In the genomic region with DNA sequence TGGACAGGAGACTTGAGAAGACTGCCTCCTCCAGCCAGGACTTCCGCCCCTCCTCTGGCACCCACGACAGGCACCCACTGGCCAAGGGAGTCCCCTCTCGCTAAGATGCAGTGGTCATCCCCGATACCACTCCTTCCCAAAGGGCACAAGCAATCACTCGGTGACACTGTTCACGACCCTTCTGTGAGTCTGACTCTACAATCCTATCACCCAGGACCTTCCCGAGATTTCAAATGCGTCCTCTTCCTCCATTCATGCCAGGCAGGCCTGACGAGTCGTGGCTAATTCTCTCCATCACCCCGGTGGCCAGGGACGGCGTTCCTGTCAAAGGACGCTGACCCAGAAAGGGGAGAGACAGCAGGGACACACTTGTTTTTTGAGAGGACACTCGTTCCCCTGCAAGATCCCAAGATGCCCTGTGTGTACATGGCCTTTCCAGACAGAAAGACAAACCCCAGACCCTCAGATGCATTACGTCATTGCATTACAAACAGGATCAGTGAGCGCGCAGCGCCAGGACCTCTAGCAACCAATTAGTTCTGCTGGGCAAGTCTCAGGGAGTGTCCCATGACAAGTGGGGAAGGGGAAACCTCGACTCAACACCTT, we compare ENCODE assay signal across 16 cellular contexts. TPM values are rescaled to one million over a fixed set of nuclear protein-coding genes. Genes with fewer than 3 reads are reported as not detected.
DNase-seq lines count a peak whose midpoint lies in the region; ATAC-seq and TF ChIP-seq lines count a peak whose summit lies in the region.
"Had no signal": no experiment of that assay in that cellular context is flagged by ENCODE, and none has a peak within 500 bp of the region (broad histone marks: within the 10 kb centered on the region; RNA-seq: fewer than 3 reads in every experiment).

No MANE protein-coding gene starts in this region.

- TF ChIP-seq CTCF in GM23338 (conservative IDR thresholded peaks at IDR 0.05; ENCODE audit: low read depth in 2 of 2), result no peak
- TF ChIP-seq CTCF in fibroblast of villous mesenchyme (IDR thresholded peaks at IDR 0.05; ENCODE audit: insufficient read depth, low read depth, low read length), result no peak
- TF ChIP-seq CTCF in nephron progenitor cell (IDR thresholded peaks at IDR 0.05), result no peak

- H3K9ac ChIP-seq in BLaER1 treated with 17β-estradiol and CSF1 and Interleukin-3, amounts not matched to agents 10 nM and 100 nM, result peak overlapping the region in 2 of 11 experiments; percentile 22 to 24; a peak in 1 of 22 replicates

- peaks cover 0 to 46% (median 20%) of the 10 kb centered on the region in 11 experiments; a peak in 16 of 22 replicates for H3K36me3 ChIP-seq in BLaER1 treated with 17β-estradiol and CSF1 and Interleukin-3, amounts not matched to agents 10 nM and 100 nM
- H3K36me3 ChIP-seq in GM23338 (ENCODE audit: insufficient read depth), result no peaks in the 10 kb centered on the region
- H3K36me3 ChIP-seq in effector memory CD4-positive, alpha-beta T cell (ENCODE audit: control insufficient read depth, insufficient read depth, low read length), result peaks cover 3% of the 10 kb centered on the region

- H3F3A ChIP-seq in GM23338 (replicated peaks; ENCODE audit: low read depth), result no peaks in the 10 kb centered on the region

- H3K27me3 Mint-ChIP-seq in GM23338 (ENCODE audit: insufficient read depth, low read depth, poor library complexity) (no peaks in the 10 kb centered on the region), nephron progenitor cell (ENCODE audit: low read depth, poor library complexity) (peaks cover 6% of the 10 kb centered on the region)
- H3K27me3 Mint-ChIP-seq: activated CD4-positive, alpha-beta T cell treated with anti-CD3 and anti-CD28 coated beads, Interleukin-2, amount 10 ng/mL, durations not matched to agents 24 days and 14 days; memory B cell had no signal

- no peak for ATAC-seq in GM23338
- ATAC-seq in HG02571 (IDR thresholded peaks at IDR 0.05; ENCODE audit: unreplicated experiment), result no peak

- peaks cover 87% of the 10 kb centered on the region for H3K79me2 ChIP-seq in GM23338 (replicated peaks; ENCODE audit: insufficient read depth)

- no peak overlapping the region for H3K4me3 ChIP-seq in BLaER1 treated with 17β-estradiol and CSF1 and Interleukin-3, amounts not matched to agents 10 nM and 100 nM
- H3K4me3 ChIP-seq in GM23338, result no peak overlapping the region
- no peak overlapping the region for H3K4me3 ChIP-seq in fibroblast of villous mesenchyme (ENCODE audit: low read depth, low read length)
- H3K4me3 ChIP-seq in effector memory CD4-positive, alpha-beta T cell (ENCODE audit: insufficient read depth, low read depth, low read length, poor library complexity, severe bottlenecking), result no peak overlapping the region
- H3K4me3 ChIP-seq: hepatocyte, tibial artery had no signal

- H3K27ac ChIP-seq in BLaER1 treated with 17β-estradiol and CSF1 and Interleukin-3, amounts not matched to agents 10 nM and 100 nM, result no peak overlapping the region
- no peak overlapping the region for H3K27ac ChIP-seq in GM23338 (ENCODE audit: low read depth)
- H3K27ac ChIP-seq in effector memory CD4-positive, alpha-beta T cell (ENCODE audit: insufficient read depth, low read length, poor library complexity, severe bottlenecking), result no peak overlapping the region
- H3K27ac ChIP-seq: hepatocyte, tibial artery had no signal

- DNase-seq in GM23338 (ENCODE audit: low spot score) (no peak), fibroblast of villous mesenchyme (ENCODE audit: low read depth) (peak; percentile 62), nephron progenitor cell (no peak), NCI-H2029 (lab: John Stamatoyannopoulos, UW) (no peak)
- no peak for DNase-seq in effector memory CD4-positive, alpha-beta T cell
- DNase-seq: activated CD4-positive, alpha-beta T cell treated with anti-CD3 and anti-CD28 coated beads, Interleukin-2, amount 10 ng/mL, durations not matched to agents 24 days and 14 days; activated naive CD4-positive, alpha-beta T cell treated with anti-CD3 and anti-CD28 coated beads, Interleukin-2, amount 50 U/mL, for 16 hours; COR-L47; KBM-7; NCI-H2029 treated with DMSO at 0.1 percent for 48 hours; NCI-H446; tibial artery had no signal

- H3K4me3 Mint-ChIP-seq in GM23338 (no peak overlapping the region), nephron progenitor cell (no peak overlapping the region)
- H3K4me3 Mint-ChIP-seq: activated CD4-positive, alpha-beta T cell treated with anti-CD3 and anti-CD28 coated beads, Interleukin-2, amount 10 ng/mL, durations not matched to agents 24 days and 14 days; memory B cell had no signal

- H3K27ac Mint-ChIP-seq in GM23338 (peak overlapping the region; percentile 7; the same call in 1 of the 2 replicates), nephron progenitor cell (peak overlapping the region; percentile 89)
- H3K27ac Mint-ChIP-seq: activated CD4-positive, alpha-beta T cell treated with anti-CD3 and anti-CD28 coated beads, Interleukin-2, amount 10 ng/mL, durations not matched to agents 24 days and 14 days; memory B cell had no signal

- H3K4me1 ChIP-seq in BLaER1 treated with 17β-estradiol and CSF1 and Interleukin-3, amounts not matched to agents 10 nM and 100 nM, result peaks cover 34 to 74% (median 62%) of the 10 kb centered on the region in 10 experiments
- no peaks in the 10 kb centered on the region for H3K4me1 ChIP-seq in GM23338 (ENCODE audit: insufficient read depth)
- no peaks in the 10 kb centered on the region for H3K4me1 ChIP-seq in effector memory CD4-positive, alpha-beta T cell (ENCODE audit: control insufficient read depth, insufficient read depth, low read length, poor library complexity, severe bottlenecking)

- H4K20me1 ChIP-seq in BLaER1 treated with 17β-estradiol and CSF1 and Interleukin-3, amounts not matched to agents 10 nM and 100 nM, result peaks cover 98 to 100% (median 100%) of the 10 kb centered on the region in 11 experiments
- H4K20me1 ChIP-seq in GM23338 (replicated peaks; ENCODE audit: insufficient read depth), result peaks cover 30% of the 10 kb centered on the region; the same call in 1 of the 2 replicates

- H3K4me1 Mint-ChIP-seq in GM23338, result peaks cover 24% of the 10 kb centered on the region
- peaks cover 49% of the 10 kb centered on the region for H3K4me1 Mint-ChIP-seq in nephron progenitor cell

- no peaks in the 10 kb centered on the region for H3K9me2 ChIP-seq in GM23338 (ENCODE audit: insufficient read depth)

- no peaks in the 10 kb centered on the region for H3K9me3 Mint-ChIP-seq in GM23338
- no peaks in the 10 kb centered on the region for H3K9me3 Mint-ChIP-seq in nephron progenitor cell
- H3K9me3 Mint-ChIP-seq: activated CD4-positive, alpha-beta T cell treated with anti-CD3 and anti-CD28 coated beads, Interleukin-2, amount 10 ng/mL, durations not matched to agents 24 days and 14 days; memory B cell had no signal

- H3K4me2 ChIP-seq in BLaER1 treated with 17β-estradiol and CSF1 and Interleukin-3, amounts not matched to agents 10 nM and 100 nM, result peak overlapping the region in 8 of 11 experiments; percentile 41 to 80 (median 67); a peak in 10 of 22 replicates
- no peak overlapping the region for H3K4me2 ChIP-seq in GM23338
- H3K4me2 ChIP-seq: hepatocyte had no signal

- peaks cover 0 to 96% (median 0%) of the 10 kb centered on the region in 11 experiments; a peak in 7 of 22 replicates for H3K27me3 ChIP-seq in BLaER1 treated with 17β-estradiol and CSF1 and Interleukin-3, amounts not matched to agents 10 nM and 100 nM
- no peaks in the 10 kb centered on the region for H3K27me3 ChIP-seq in GM23338 (ENCODE audit: insufficient read depth)
- no peaks in the 10 kb centered on the region for H3K27me3 ChIP-seq in effector memory CD4-positive, alpha-beta T cell (replicated peaks; ENCODE audit: control insufficient read depth, insufficient read depth, low read length, poor library complexity, severe bottlenecking)
- H3K27me3 ChIP-seq: hepatocyte, tibial artery had no signal

- H2AFZ ChIP-seq in GM23338, result no peak overlapping the region
- H2AFZ ChIP-seq: hepatocyte had no signal

- no peaks in the 10 kb centered on the region for H3K9me3 ChIP-seq in BLaER1 treated with 17β-estradiol and CSF1 and Interleukin-3, amounts not matched to agents 10 nM and 100 nM (replicated peaks in 1 of 11)
- no peaks in the 10 kb centered on the region for H3K9me3 ChIP-seq in effector memory CD4-positive, alpha-beta T cell (ENCODE audit: control insufficient read depth, low read length)
- H3K9me3 ChIP-seq: tibial artery had no signal

- H3K36me3 Mint-ChIP-seq in GM23338 (ENCODE audit: low read depth) (no peaks in the 10 kb centered on the region), nephron progenitor cell (ENCODE audit: low read depth) (peaks cover 16% of the 10 kb centered on the region)

TF ChIP-seq in GM23338, 12 proteins besides CTCF, POLR2A, EP300 and RAD21 (continues in another document):
- TF ChIP-seq STAT1 (IDR thresholded peaks at IDR 0.05; ENCODE audit: unreplicated experiment), result no peak
- TF ChIP-seq EZH2phosphoT487 (IDR thresholded peaks at IDR 0.05; ENCODE audit: unreplicated experiment), result no peak
- no peak for TF ChIP-seq JUNB (IDR thresholded peaks at IDR 0.05; ENCODE audit: unreplicated experiment)

RNA-seq across cellular contexts. Expression of a gene that starts 12.2 kb away (rescaled TPM):
- 11.3 and 23.8 TPM in 2 replicates for total RNA-seq in GM23338 (2014; rRNA removed; shearing (Covaris generic))
- polyA plus RNA-seq in GM23338 (2016; fragmentation: Nextera tagmentation; extraction: Ambion mirVana), result 4.5 and 7.0 TPM in 2 replicates
- 25.9 and 26.7 TPM in 2 replicates for total RNA-seq in fibroblast of villous mesenchyme

RNA-seq across cellular contexts. Expression of a gene that starts 20.8 kb away (rescaled TPM):
- 35.9 and 42.6 TPM in 2 replicates for total RNA-seq in GM23338 (2014; rRNA removed; shearing (Covaris generic))
- 75.0 and 80.2 TPM in 2 replicates for polyA plus RNA-seq in GM23338 (2016; fragmentation: Nextera tagmentation; extraction: Ambion mirVana)
- total RNA-seq in fibroblast of villous mesenchyme, result 25.1 and 36.3 TPM in 2 replicates

RNA-seq across cellular contexts. Expression of a gene that starts 54.2 kb away (rescaled TPM):
- 1.2 and 1.9 TPM in 2 replicates for total RNA-seq in GM23338 (2014; rRNA removed; shearing (Covaris generic))
- 2.5 and 3.9 TPM in 2 replicates for polyA plus RNA-seq in GM23338 (2016; fragmentation: Nextera tagmentation; extraction: Ambion mirVana)
- total RNA-seq in fibroblast of villous mesenchyme, result 4.2 and 4.7 TPM in 2 replicates
